In genomic region chr21:20443558-20444155, GRCh38 we compare ENCODE assay signal across 8 cellular contexts.
DNase-seq lines count a peak whose midpoint lies in the region; ATAC-seq and TF ChIP-seq lines count a peak whose summit lies in the region.

No MANE protein-coding gene starts in this region.

- H3K4me3 Mint-ChIP-seq in stimulated activated memory B cell treated with anti-CD40 and anti-IgM and Interleukin-4, amounts not matched to agents 10 μg/mL and 1 μg/mL and 100 μg/mL, for 72 hours: no peak overlapping the region

- TF ChIP-seq CTCF in fibroblast of pulmonary artery (IDR thresholded peaks at IDR 0.05; ENCODE audit: low read length, missing control alignments): peak; percentile 2

- no peaks in the 10 kb centered on the region for H3K27me3 Mint-ChIP-seq in stimulated activated memory B cell treated with anti-CD40 and anti-IgM and Interleukin-4, amounts not matched to agents 10 μg/mL and 1 μg/mL and 100 μg/mL, for 72 hours

- H3K4me1 Mint-ChIP-seq in stimulated activated memory B cell treated with anti-CD40 and anti-IgM and Interleukin-4, amounts not matched to agents 10 μg/mL and 1 μg/mL and 100 μg/mL, for 72 hours: no peaks in the 10 kb centered on the region

- ATAC-seq in HG03571 (IDR thresholded peaks at IDR 0.05; ENCODE audit: unreplicated experiment): no peak
- ATAC-seq in HG03159 (IDR thresholded peaks at IDR 0.05; ENCODE audit: unreplicated experiment): no peak
- ATAC-seq in stimulated activated memory B cell treated with anti-CD40 and anti-IgM and Interleukin-4, amounts not matched to agents 10 μg/mL and 1 μg/mL and 100 μg/mL, for 72 hours: no peak

- DNase-seq in A172 (ENCODE audit: low spot score): peak; percentile 2
- peak; percentile 7 for DNase-seq in ELR (ENCODE audit: low read depth)
- peak; percentile 67 for DNase-seq in NCI-H69 (lab: John Stamatoyannopoulos, UW)
- no peak for DNase-seq in fibroblast of pulmonary artery (ENCODE audit: low read depth)
- no peak for DNase-seq in stimulated activated CD4-positive, alpha-beta T cell treated with anti-CD3 and anti-CD28 coated beads, Interleukin-2, amount 100 ng/mL, for 48 hours

- no peak overlapping the region for H3K4me3 ChIP-seq in fibroblast of pulmonary artery (replicated peaks; ENCODE audit: low read depth, low read length)

- H3K36me3 Mint-ChIP-seq in stimulated activated memory B cell treated with anti-CD40 and anti-IgM and Interleukin-4, amounts not matched to agents 10 μg/mL and 1 μg/mL and 100 μg/mL, for 72 hours: no peaks in the 10 kb centered on the region

- H3K9me3 Mint-ChIP-seq in stimulated activated memory B cell treated with anti-CD40 and anti-IgM and Interleukin-4, amounts not matched to agents 10 μg/mL and 1 μg/mL and 100 μg/mL, for 72 hours: peaks cover 11% of the 10 kb centered on the region

- no peak overlapping the region for H3K27ac Mint-ChIP-seq in stimulated activated memory B cell treated with anti-CD40 and anti-IgM and Interleukin-4, amounts not matched to agents 10 μg/mL and 1 μg/mL and 100 μg/mL, for 72 hours

Comparison
In these comparisons a context has a peak if more than half of its experiments do, and no peak if none do; other contexts are left out.
1. DNase-seq: peak in A172 (single experiment), ELR (single experiment) and NCI-H69 (single experiment); none in fibroblast of pulmonary artery (single experiment) and stimulated activated CD4-positive, alpha-beta T cell treated with anti-CD3 and anti-CD28 coated beads, Interleukin-2, amount 100 ng/mL, for 48 hours (0 of 2).